ENCODE assay signal across 1 cellular context in genomic region chr4:92381640-92382039, GRCh38.
TF ChIP-seq lines count a peak whose summit lies in the region.

No MANE protein-coding gene starts in this region.

TF ChIP-seq in SK-N-SH, 30 proteins besides CTCF, POLR2A, EP300 and RAD21 (continued from another document):
- TF ChIP-seq REST (IDR thresholded peaks at IDR 0.05; ENCODE audit: low read depth, low read length) (no peak), TAF1 (IDR thresholded peaks at IDR 0.05; ENCODE audit: borderline replicate concordance, low read depth, low read length) (no peak), JUND (IDR thresholded peaks at IDR 0.05) (peak; percentile 39; the same call in 1 of the 2 replicates)
